21 cellular contexts compared by ENCODE assay signal in genomic region chr1:173508541-173508940, GRCh38. TPM values are rescaled to one million over a fixed set of nuclear protein-coding genes. Genes with fewer than 3 reads are reported as not detected.
DNase-seq lines count a peak whose midpoint lies in the region; ATAC-seq and TF ChIP-seq lines count a peak whose summit lies in the region.
"Had no signal": no experiment of that assay in that cellular context is flagged by ENCODE, and none has a peak within 500 bp of the region (broad histone marks: within the 10 kb centered on the region; RNA-seq: fewer than 3 reads in every experiment).

No MANE protein-coding gene starts in this region.

- TF ChIP-seq CTCF in MCF 10A (IDR thresholded peaks at IDR 0.05; ENCODE audit: unreplicated experiment) (no peak), breast epithelium (IDR thresholded peaks at IDR 0.05) (no peak), WTC11 (IDR thresholded peaks at IDR 0.05) (no peak), nephron (IDR thresholded peaks at IDR 0.05; ENCODE audit: unreplicated experiment in 3 of 3) (no peak)

- H3K36me3 Mint-ChIP-seq in MCF 10A (ENCODE audit: insufficient read depth, unreplicated experiment) (no peaks in the 10 kb centered on the region), WTC11 (peaks cover 2% of the 10 kb centered on the region), nephron (ENCODE audit: low read depth) (no peaks in the 10 kb centered on the region)
- H3K36me3 Mint-ChIP-seq in naive thymus-derived CD4-positive, alpha-beta T cell, result peaks cover 0 to 2% (median under 1%) of the 10 kb centered on the region in 5 donors
- no peaks in the 10 kb centered on the region for H3K36me3 Mint-ChIP-seq in activated CD4-positive, alpha-beta T cell treated with anti-CD3 and anti-CD28 coated beads, Interleukin-2, amount 10 ng/mL, durations not matched to agents 7 days and 5 days (ENCODE audit: low read depth)
- H3K36me3 Mint-ChIP-seq: IgD-negative memory B cell had no signal

- H3K4me3 ChIP-seq in breast epithelium, result no peak overlapping the region
- no peak overlapping the region for H3K4me3 ChIP-seq in naive thymus-derived CD4-positive, alpha-beta T cell (ENCODE audit: low read length)
- H3K4me3 ChIP-seq: GM12878, GM23248 had no signal

- H3K27me3 ChIP-seq in breast epithelium, result no peaks in the 10 kb centered on the region
- H3K27me3 ChIP-seq in naive thymus-derived CD4-positive, alpha-beta T cell (ENCODE audit: control insufficient read depth in 2 of 2, insufficient read depth in 2 of 2, low read length in 2 of 2), result no peaks in the 10 kb centered on the region
- H3K27me3 ChIP-seq: BE2C had no signal

- H3K27me3 Mint-ChIP-seq in MCF 10A (ENCODE audit: insufficient read depth, unreplicated experiment) (no peaks in the 10 kb centered on the region), WTC11 (ENCODE audit: low read depth) (no peaks in the 10 kb centered on the region; the same call in 1 of the 2 replicates), nephron (ENCODE audit: low read depth) (no peaks in the 10 kb centered on the region)
- peaks cover 0 to 15% (median 0%) of the 10 kb centered on the region in 5 donors for H3K27me3 Mint-ChIP-seq in naive thymus-derived CD4-positive, alpha-beta T cell
- peaks cover 4% of the 10 kb centered on the region for H3K27me3 Mint-ChIP-seq in activated CD4-positive, alpha-beta T cell treated with anti-CD3 and anti-CD28 coated beads, Interleukin-2, amount 10 ng/mL, durations not matched to agents 7 days and 5 days
- H3K27me3 Mint-ChIP-seq: CD4-positive, alpha-beta T cell; IgD-negative memory B cell had no signal

- no peak for ATAC-seq in WTC11
- ATAC-seq in esophagus mucosa, result no peak
- ATAC-seq in naive thymus-derived CD4-positive, alpha-beta T cell, result no peak
- ATAC-seq: GM12878 had no signal

- no TSS peak for BruUV-seq in MCF 10A (replicated peaks; lab: Mats Ljungman, UMichigan)

- intact Hi-C loops in MCF 10A (cut with micrococcal nuclease) (loop anchor here (10.0 kb wide), 1 partner anchor 206 kb away; the partner anchor contains the start of gene KLHL20), breast epithelium (cut with DNase I; ENCODE audit: low total_unique reads) (loop anchor here (5.0 kb wide), 1 partner anchor 291 kb away; no protein-coding TSS in a partner anchor)
- intact Hi-C loops in naive thymus-derived CD4-positive, alpha-beta T cell (cut with micrococcal nuclease), result no loop called here

- CTCF ChIA-PET in MCF 10A (lab: Yijun Ruan, JAX) (interaction anchor here (0.6 to 3.5 kb wide), 4 partner anchors 21 to 207 kb away, joined by 3 to 26 read pairs (median 3); partner anchors contain the start of gene KLHL20), WTC11 (lab: Charles Lee) (no interaction called here)
- CTCF ChIA-PET in naive thymus-derived CD4-positive, alpha-beta T cell (lab: Charles Lee), result no interaction called here
- CTCF ChIA-PET in activated CD4-positive, alpha-beta T cell treated with anti-CD3 and anti-CD28 coated beads, Interleukin-2, amount 10 ng/mL, durations not matched to agents 7 days and 5 days (lab: Charles Lee), result no interaction called here

- H3K36me3 ChIP-seq in breast epithelium, result no peaks in the 10 kb centered on the region
- no peaks in the 10 kb centered on the region for H3K36me3 ChIP-seq in naive thymus-derived CD4-positive, alpha-beta T cell (ENCODE audit: control insufficient read depth in 2 of 3, insufficient read depth in 3 of 3, low read length in 3 of 3)
- H3K36me3 ChIP-seq: BE2C had no signal

- no peaks in the 10 kb centered on the region for H3K4me1 ChIP-seq in breast epithelium
- no peaks in the 10 kb centered on the region for H3K4me1 ChIP-seq in naive thymus-derived CD4-positive, alpha-beta T cell (ENCODE audit: control insufficient read depth in 2 of 2, insufficient read depth in 2 of 2, low read length in 2 of 2)
- H3K4me1 ChIP-seq: BE2C had no signal

- peak overlapping the region; percentile 76 for H3K27ac Mint-ChIP-seq in MCF 10A (ENCODE audit: low read depth, unreplicated experiment)
- 0 out of 2 replicates have a peak overlapping the region, but pooled peaks have one; percentile 41 for H3K27ac Mint-ChIP-seq in WTC11
- H3K27ac Mint-ChIP-seq in nephron, result peak overlapping the region in 2 of 3 experiments; percentile 13 to 79
- no peak overlapping the region for H3K27ac Mint-ChIP-seq in naive thymus-derived CD4-positive, alpha-beta T cell
- H3K27ac Mint-ChIP-seq in activated CD4-positive, alpha-beta T cell treated with anti-CD3 and anti-CD28 coated beads, Interleukin-2, amount 10 ng/mL, durations not matched to agents 7 days and 5 days, result no peak overlapping the region
- H3K27ac Mint-ChIP-seq: CD4-positive, alpha-beta T cell; IgD-negative memory B cell had no signal

- H3K9me3 Mint-ChIP-seq in MCF 10A (ENCODE audit: unreplicated experiment), result peaks cover 5% of the 10 kb centered on the region
- H3K9me3 Mint-ChIP-seq in WTC11, result peaks cover 12% of the 10 kb centered on the region
- peaks cover 3% of the 10 kb centered on the region for H3K9me3 Mint-ChIP-seq in nephron
- peaks cover 0 to 4% (median under 1%) of the 10 kb centered on the region in 11 donors for H3K9me3 Mint-ChIP-seq in naive thymus-derived CD4-positive, alpha-beta T cell
- peaks cover 5% of the 10 kb centered on the region for H3K9me3 Mint-ChIP-seq in activated CD4-positive, alpha-beta T cell treated with anti-CD3 and anti-CD28 coated beads, Interleukin-2, amount 10 ng/mL, durations not matched to agents 7 days and 5 days
- H3K9me3 Mint-ChIP-seq: CD4-positive, alpha-beta T cell had no signal

- H3K4me3 Mint-ChIP-seq in MCF 10A (ENCODE audit: unreplicated experiment), result no peak overlapping the region
- H3K4me3 Mint-ChIP-seq in WTC11, result no peak overlapping the region
- H3K4me3 Mint-ChIP-seq in nephron, result no peak overlapping the region
- H3K4me3 Mint-ChIP-seq in naive thymus-derived CD4-positive, alpha-beta T cell, result no peak overlapping the region
- H3K4me3 Mint-ChIP-seq in activated CD4-positive, alpha-beta T cell treated with anti-CD3 and anti-CD28 coated beads, Interleukin-2, amount 10 ng/mL, durations not matched to agents 7 days and 5 days, result no peak overlapping the region
- H3K4me3 Mint-ChIP-seq: CD4-positive, alpha-beta T cell; IgD-negative memory B cell had no signal

- H3K4me1 Mint-ChIP-seq in MCF 10A (ENCODE audit: insufficient read depth, unreplicated experiment), result peaks cover 26% of the 10 kb centered on the region
- H3K4me1 Mint-ChIP-seq in WTC11, result peaks cover 31% of the 10 kb centered on the region
- H3K4me1 Mint-ChIP-seq in nephron, result peaks cover 17% of the 10 kb centered on the region
- H3K4me1 Mint-ChIP-seq in naive thymus-derived CD4-positive, alpha-beta T cell, result peaks cover 0 to 3% (median 0%) of the 10 kb centered on the region in 7 donors
- no peaks in the 10 kb centered on the region for H3K4me1 Mint-ChIP-seq in activated CD4-positive, alpha-beta T cell treated with anti-CD3 and anti-CD28 coated beads, Interleukin-2, amount 10 ng/mL, durations not matched to agents 7 days and 5 days

- TF ChIP-seq POLR2A in breast epithelium (IDR thresholded peaks at IDR 0.05), result no peak

- POLR2A ChIA-PET in MCF 10A (lab: Yijun Ruan, JAX), result interaction anchor here (0.6 to 7.8 kb wide), 6 partner anchors 16 to 207 kb away, joined by 3 to 77 read pairs (median 20); partner anchors contain the start of genes KLHL20 and PRDX6
- POLR2A ChIA-PET in WTC11 (lab: Charles Lee), result no interaction called here
- POLR2A ChIA-PET in naive thymus-derived CD4-positive, alpha-beta T cell (lab: Charles Lee), result no interaction called here
- POLR2A ChIA-PET in activated CD4-positive, alpha-beta T cell treated with anti-CD3 and anti-CD28 coated beads, Interleukin-2, amount 10 ng/mL, durations not matched to agents 7 days and 5 days (lab: Charles Lee), result no interaction called here

- no peak overlapping the region for H3K27ac ChIP-seq in breast epithelium
- H3K27ac ChIP-seq in naive thymus-derived CD4-positive, alpha-beta T cell (ENCODE audit: low read depth, low read length), result no peak overlapping the region
- H3K27ac ChIP-seq: 22Rv1, GM23248, RWPE1 had no signal

- H3K9me3 ChIP-seq in breast epithelium, result peaks cover 0 to 1% of the 10 kb centered on the region in 2 donors
- no peaks in the 10 kb centered on the region for H3K9me3 ChIP-seq in naive thymus-derived CD4-positive, alpha-beta T cell (ENCODE audit: control insufficient read depth in 2 of 3, low read length in 3 of 3)
- H3K9me3 ChIP-seq: BE2C had no signal

- DNase-seq in MCF 10A (ENCODE audit: unreplicated experiment) (no peak), breast epithelium (ENCODE audit: low spot score in 2 of 2) (no peak), WTC11 (ENCODE audit: low spot score) (no peak), T1000 (lab: John Stamatoyannopoulos, UW) (no peak)
- no peak for DNase-seq in naive thymus-derived CD4-positive, alpha-beta T cell
- no peak for DNase-seq in activated CD4-positive, alpha-beta T cell treated with anti-CD3 and anti-CD28 coated beads, Interleukin-2, amount 10 ng/mL, durations not matched to agents 7 days and 5 days
- DNase-seq: BE2C; CD4-positive, alpha-beta T cell; DMS79; GDM1; MV-4-11; NCI-H1417; NCI-H187 treated with DMSO at 0.1 percent for 48 hours; SW 1271 had no signal

TF ChIP-seq in WTC11, 78 proteins besides CTCF, POLR2A, EP300 and RAD21:
- no peak for TF ChIP-seq RORB (CRISPR knock-in tag; IDR thresholded peaks at IDR 0.05)
- TF ChIP-seq JUN (CRISPR knock-in tag; IDR thresholded peaks at IDR 0.05), result no peak
- TF ChIP-seq PREB (CRISPR knock-in tag; IDR thresholded peaks at IDR 0.05; ENCODE audit: borderline replicate concordance), result no peak

RNA-seq across cellular contexts. Expression of gene PRDX6, which starts 31.4 kb away (rescaled TPM):
- 502 and 563 TPM in 2 replicates for total RNA-seq in MCF 10A (2022)
- total RNA-seq in breast epithelium, result 100 to 1,000 TPM; 250 to 691 (median 267) TPM
- 512 to 538 TPM (median 516 TPM) in 3 replicates for total RNA-seq in WTC11 (2021)
- 161 TPM for total RNA-seq in esophagus mucosa
- 100 to 1,000 TPM in 2 of 5 experiments, 10 to 100 TPM in 3; 84.8 to 117 (median 95.0) TPM for total RNA-seq in naive thymus-derived CD4-positive, alpha-beta T cell
- 100 to 1,000 TPM; 148 to 150 TPM for polyA plus RNA-seq in naive thymus-derived CD4-positive, alpha-beta T cell
- total RNA-seq in activated CD4-positive, alpha-beta T cell treated with anti-CD3 and anti-CD28 coated beads, Interleukin-2, amount 10 ng/mL, durations not matched to agents 7 days and 5 days, result 100 to 1,000 TPM; 110 TPM

Comparison
In these comparisons a context has a peak if more than half of its experiments do, and no peak if none do; other contexts are left out.
1. H3K27ac Mint-ChIP-seq: peak in MCF 10A (single experiment), WTC11 (single experiment) and nephron (2 of 3); none in naive thymus-derived CD4-positive, alpha-beta T cell (0 of 9) and activated CD4-positive, alpha-beta T cell treated with anti-CD3 and anti-CD28 coated beads, Interleukin-2, amount 10 ng/mL, durations not matched to agents 7 days and 5 days (single experiment).
2. intact Hi-C loops: an anchor here in MCF 10A (10.0 kb wide) and breast epithelium (5.0 kb wide); none called in naive thymus-derived CD4-positive, alpha-beta T cell.